Comparison of ENCODE assay signal across 25 cellular contexts in genomic region chr5:81924467-81924866, GRCh38. TPM values are rescaled to one million over a fixed set of nuclear protein-coding genes. Genes with fewer than 3 reads are reported as not detected.
DNase-seq lines count a peak whose midpoint lies in the region; ATAC-seq, FAIRE-seq and TF ChIP-seq lines count a peak whose summit lies in the region.
"Had no signal": no experiment of that assay in that cellular context is flagged by ENCODE, and none has a peak within 500 bp of the region (broad histone marks: within the 10 kb centered on the region; RNA-seq: fewer than 3 reads in every experiment).

No MANE protein-coding gene starts in this region.

- H3K27ac ChIP-seq in K562 (ENCODE audit: extremely low read depth, low read depth, low read length) (no peak overlapping the region), testis (no peak overlapping the region), psoas muscle (no peak overlapping the region)
- H3K27ac ChIP-seq: A549, HL-60, pancreas, PC-9, SJSA1 had no signal

- BruUV-seq in K562 (replicated peaks; lab: Mats Ljungman, UMichigan): no TSS peak

- CTCF ChIA-PET in K562 (lab: Yijun Ruan, JAX; ENCODE audit: low intra/inter-chr PET ratio): no interaction called here

- no peak overlapping the region for H3K4me2 ChIP-seq in K562 (ENCODE audit: insufficient read depth, low read length)
- H3K4me2 ChIP-seq: A549, PC-9 had no signal

- in situ Hi-C loops in K562 (cut with MboI): no loop called here

- TF ChIP-seq RAD21 in K562 (CRISPR knock-in tag; conservative IDR thresholded peaks at IDR 0.05 in 1 of 2, IDR thresholded peaks at IDR 0.05 in 1 of 2): no peak

- H3K79me2 ChIP-seq in K562 (ENCODE audit: control insufficient read depth, insufficient read depth, low read length): no peaks in the 10 kb centered on the region

- intact Hi-C loops in Right ventricle myocardium inferior (cut with DNase I) (no loop called here), cardiac septum (cut with DNase I) (no loop called here), K562 (cut with micrococcal nuclease) (no loop called here), testis (cut with DNase I; ENCODE audit: low total_unique reads) (no loop called here), psoas muscle (cut with DNase I) (no loop called here)

- H3K9me3 ChIP-seq in K562 (replicated peaks; ENCODE audit: control insufficient read depth, insufficient read depth, low read depth, low read length) (no peaks in the 10 kb centered on the region), testis (no peaks in the 10 kb centered on the region), psoas muscle (peaks cover 6% of the 10 kb centered on the region)
- H3K9me3 ChIP-seq: BE2C, pancreas, SJSA1 had no signal

- H3K36me3 ChIP-seq in K562 (ENCODE audit: control insufficient read depth, insufficient read depth, low read length) (no peaks in the 10 kb centered on the region), testis (ENCODE audit: low read depth, missing control alignments) (no peaks in the 10 kb centered on the region), psoas muscle (ENCODE audit: insufficient read depth in 1 of 2, low read depth in 1 of 2) (no peaks in the 10 kb centered on the region)
- H3K36me3 ChIP-seq: BE2C, pancreas, SJSA1 had no signal

- DNase-seq in Right ventricle myocardium inferior (ENCODE audit: missing footprints) (peak; percentile 68), cardiac septum (ENCODE audit: low spot score) (no peak), K562 (ENCODE audit: extremely low read depth in 1 of 4, low spot score in 3 of 4) (no peak), hippocampal formation (lab: John Stamatoyannopoulos, UW) (peak; percentile 12 to 20), testis (peak; percentile 31), psoas muscle (no peak), OCI-M2 (lab: John Stamatoyannopoulos, UW; ENCODE audit: unreplicated experiment) (no peak)
- no peak for DNase-seq in activated T-cell treated with anti-CD3 and anti-CD28 coated beads, Interleukin-2, amount 50 U/mL, for 48 hours
- DNase-seq: activated CD4-positive, alpha-beta T cell treated with anti-CD3 and anti-CD28 coated beads for 4 hours; BE2C; effector CD8-positive, alpha-beta T cell; kidney; naive thymus-derived CD8-positive, alpha-beta T cell; NCI-H2171; NCI-H748 treated with DMSO at 0.1 percent for 48 hours; pancreas; PC-9; T-helper 1 cell had no signal

- POLR2A ChIA-PET in K562 (lab: Yijun Ruan, JAX): interaction anchor here (0.6 kb wide), 1 partner anchor 10 kb away, joined by 3 read pairs; no protein-coding TSS in a partner anchor

- H3K27me3 ChIP-seq in K562 (ENCODE audit: control insufficient read depth in 2 of 2, insufficient read depth in 2 of 2, low read length in 2 of 2) (no peaks in the 10 kb centered on the region), testis (no peaks in the 10 kb centered on the region), psoas muscle (ENCODE audit: insufficient read depth in 3 of 3, low read length in 2 of 3) (no peaks in the 10 kb centered on the region)
- H3K27me3 ChIP-seq: BE2C, pancreas, SJSA1 had no signal

- no peak for TF ChIP-seq POLR2A in K562 (conservative IDR thresholded peaks at IDR 0.05)
- TF ChIP-seq POLR2A in testis (IDR thresholded peaks at IDR 0.05): no peak

- ATAC-seq in Right ventricle myocardium inferior (peak; percentile 79), K562 (peak; percentile 47; the same call in 1 of the 3 replicates), psoas muscle (no peak)
- ATAC-seq: A549; esophagus mucosa; naive thymus-derived CD8-positive, alpha-beta T cell; pancreas had no signal

- H4K20me1 ChIP-seq in K562 (replicated peaks; ENCODE audit: control insufficient read depth, insufficient read depth, low read length): no peaks in the 10 kb centered on the region

- WGBS in K562 (ENCODE audit: insufficient coverage, low coverage, missing lambda C conversion rate): 52% methylated on average over 4 of the region's 4 CpGs
- WGBS in testis, 2 donors: 37 to 78% methylated on average over 4 of the region's 4 CpGs
- 24 to 29% (median 28%) methylated on average over 4 of the region's 4 CpGs for WGBS in psoas muscle, 3 donors

- H3K4me3 ChIP-seq in K562: no peak overlapping the region
- no peak overlapping the region for H3K4me3 ChIP-seq in testis
- H3K4me3 ChIP-seq in psoas muscle: no peak overlapping the region
- H3K4me3 ChIP-seq: A549, pancreas, PC-9, SJSA1 had no signal

- TF ChIP-seq EP300 in K562 (IDR thresholded peaks at IDR 0.05; ENCODE audit: low read length): no peak

- no peak for TF ChIP-seq CTCF in K562 (IDR thresholded peaks at IDR 0.05 in 2 of 3, conservative IDR thresholded peaks at IDR 0.05 in 1 of 3; ENCODE audit: insufficient read depth in 2 of 3, low read depth in 1 of 3, low read length in 3 of 3)
- TF ChIP-seq CTCF in testis (IDR thresholded peaks at IDR 0.05): no peak
- no peak for TF ChIP-seq CTCF in psoas muscle (IDR thresholded peaks at IDR 0.05)

- H2AFZ ChIP-seq in K562 (ENCODE audit: low read depth, low read length): peak overlapping the region; percentile 28
- H2AFZ ChIP-seq: PC-9 had no signal

- no peaks in the 10 kb centered on the region for H3K9me1 ChIP-seq in K562 (ENCODE audit: control insufficient read depth, insufficient read depth, low read length)

- peaks cover 0 to 5% of the 10 kb centered on the region in 2 experiments; a peak in 1 of 5 replicates for H3K4me1 ChIP-seq in K562 (replicated peaks in 1 of 2; ENCODE audit: control insufficient read depth in 2 of 2, insufficient read depth in 2 of 2, low read length in 2 of 2)
- H3K4me1 ChIP-seq in testis: peaks cover 3% of the 10 kb centered on the region
- no peaks in the 10 kb centered on the region for H3K4me1 ChIP-seq in psoas muscle
- H3K4me1 ChIP-seq: A549, BE2C, pancreas, SJSA1 had no signal

- no peak overlapping the region for H3K9ac ChIP-seq in K562 (ENCODE audit: insufficient read depth in 1 of 2, low read depth in 2 of 2, low read length in 2 of 2)

- no peak for FAIRE-seq in K562 (lab: Jason Lieb, UNC)
- FAIRE-seq: A549, frontal cortex, H54, kidney, pancreas, urothelium cell line had no signal

TF ChIP-seq in K562, 482 proteins besides CTCF, POLR2A, EP300 and RAD21 (continues in another document):
- TF ChIP-seq TCF7 (IDR thresholded peaks at IDR 0.05; ENCODE audit: borderline replicate concordance) (no peak), REST (CRISPR knock-in tag; IDR thresholded peaks at IDR 0.05; ENCODE audit: low read depth) (no peak), CHD4 (IDR thresholded peaks at IDR 0.05; ENCODE audit: insufficient read depth, insufficient replicate concordance, low read depth, low read length, poor library complexity, severe bottlenecking) (no peak), FIP1L1 (IDR thresholded peaks at IDR 0.05; ENCODE audit: low read depth, low read length, poor library complexity, severe bottlenecking) (no peak), ZNF146 (CRISPR knock-in tag; IDR thresholded peaks at IDR 0.05; ENCODE audit: unreplicated experiment) (no peak)

RNA-seq across cellular contexts. Expression of gene ATG10, which starts 47.4 kb away (rescaled TPM):
- total RNA-seq in Right ventricle myocardium inferior (3.9 TPM), cardiac septum (7.1 TPM), K562 (2014; rRNA removed) (7.0 and 7.2 TPM in 2 replicates), K562 (2014; rRNA removed; fragmentation: Illumina TruSeq; extraction: Trizol) (12.0 and 13.9 TPM in 2 replicates), K562 (2015; rRNA removed; fragmentation: Illumina TruSeq; extraction: Trizol) (16.4 and 17.1 TPM in 2 replicates), K562 (2021) (11.6 and 12.2 TPM in 2 replicates), testis (10 to 100 TPM in 1 of 2 donors, 1 to 10 TPM in 1; 10.0 to 14.4 TPM), psoas muscle (1 to 10 TPM; 4.6 to 7.4 (median 6.2) TPM)
- total RNA-seq in K562 (2011; cell fraction: chromatin; rRNA removed; ENCODE audit: low replicate concordance): 14.0 and 18.7 TPM in 2 replicates
- 10.8 and 15.5 TPM in 2 replicates for total RNA-seq in K562 (2011; cell fraction: nucleolus; rRNA removed)
- 16.6 and 23.2 TPM in 2 replicates for total RNA-seq in K562 (2011; cell fraction: nucleoplasm; rRNA removed)
- polyA plus RNA-seq in K562 (2011; rRNA removed) (11.9 and 16.0 TPM in 2 replicates), K562 (2014; fragmentation: Illumina TruSeq; extraction: Trizol) (18.8 and 19.4 TPM in 2 replicates), K562 (2014; fragmentation: Nextera tagmentation; extraction: Ambion mirVana) (10 to 100 TPM; 14.6 to 15.0 TPM), K562 (2014; rRNA removed) (7.9 and 10.6 TPM in 2 replicates), testis (ENCODE audit: insufficient read depth, low read depth, low replicate concordance) (15.1 TPM), psoas muscle (1 to 10 TPM; 4.2 to 6.5 (median 6.0) TPM)
- polyA plus RNA-seq in K562 (2011; cell fraction: cytosol; rRNA removed): 4.1 and 8.5 TPM in 2 replicates
- polyA plus RNA-seq in K562 (2011; cell fraction: nucleus; rRNA removed): 4.6 and 4.9 TPM in 2 replicates
- polyA plus RNA-seq in K562 (2012): 17.2 and 19.5 TPM in 2 replicates
- polyA minus RNA-seq in K562 (2011; rRNA and poly(A)+ RNA removed): 21.6 and 23.8 TPM in 2 replicates
- 7.3 and 14.2 TPM in 2 replicates for polyA minus RNA-seq in K562 (2011; cell fraction: cytosol; rRNA and poly(A)+ RNA removed)
- 25.7 and 34.7 TPM in 2 replicates for polyA minus RNA-seq in K562 (2011; cell fraction: nucleus; rRNA and poly(A)+ RNA removed)

Comparison
In these comparisons a context has a peak if more than half of its experiments do, and no peak if none do; other contexts are left out.
1. DNase-seq: peak in Right ventricle myocardium inferior (single experiment), hippocampal formation (2 of 2) and testis (single experiment); none in cardiac septum (single experiment), K562 (0 of 4), psoas muscle (0 of 2), activated T-cell treated with anti-CD3 and anti-CD28 coated beads, Interleukin-2, amount 50 U/mL, for 48 hours (0 of 2) and OCI-M2 (single experiment).
2. ATAC-seq: peak in Right ventricle myocardium inferior (single experiment) and K562 (single experiment); none in psoas muscle (0 of 4).